In the genomic region with DNA sequence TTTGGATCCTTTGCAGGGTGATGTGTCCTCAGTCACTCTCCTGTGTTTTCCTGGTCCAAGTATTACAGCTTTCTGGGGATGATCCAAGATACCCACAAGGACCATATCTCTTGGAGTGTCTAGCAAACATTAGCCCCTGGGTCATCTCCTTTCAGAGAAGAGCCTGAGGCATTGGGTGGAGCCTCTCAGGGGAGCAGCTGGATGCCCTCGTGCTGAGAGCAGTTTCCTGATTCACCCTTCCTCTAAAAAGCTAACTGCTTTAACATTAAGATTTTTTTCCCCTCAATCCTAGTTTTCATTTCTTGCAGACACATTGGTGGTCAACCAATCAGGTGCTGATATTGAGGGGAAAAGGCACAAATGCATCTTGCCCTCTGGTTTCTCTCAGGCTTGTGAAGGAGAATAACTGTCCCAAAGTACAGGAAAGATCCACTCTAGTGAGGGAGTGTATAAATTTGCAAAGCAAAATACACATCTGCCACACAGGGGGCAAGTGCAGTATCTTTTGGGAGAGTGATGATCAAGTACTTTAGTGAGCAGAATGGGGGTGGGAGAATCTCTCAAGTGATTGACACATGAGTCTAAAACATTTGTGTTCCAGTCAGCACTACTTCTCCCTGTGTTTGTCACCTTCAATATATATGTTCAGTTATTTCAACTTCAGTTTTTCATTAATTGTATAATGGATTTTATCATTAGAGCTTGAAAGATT, we compare ENCODE assay signal across 8 cellular contexts. TPM values are rescaled to one million over a fixed set of nuclear protein-coding genes. Genes with fewer than 3 reads are reported as not detected.
A peak's percentile ranks its signal among the peaks of the same experiment; 100 is the strongest.
DNase-seq lines count a peak whose midpoint lies in the region; ATAC-seq and FAIRE-seq lines count a peak whose summit lies in the region.
"Not testable (repeated sequence)": the region's sequence is repeated elsewhere in the genome, so short reads cannot be mapped to it uniquely, and the experiment has no call there.
"Had no signal": no experiment of that assay in that cellular context is flagged by ENCODE, and none has a peak within 500 bp of the region (broad histone marks: within the 10 kb centered on the region; RNA-seq: fewer than 3 reads in every experiment).

No MANE protein-coding gene starts in this region.

- H3K27ac Mint-ChIP-seq in activated CD4-positive, alpha-beta T cell treated with anti-CD3 and anti-CD28 coated beads, Interleukin-2, amount 10 ng/mL, durations not matched to agents 24 days and 14 days: not testable (repeated sequence)
- peak overlapping the region; percentile 37 for H3K27ac Mint-ChIP-seq in activated naive CD4-positive, alpha-beta T cell treated with anti-CD3 and anti-CD28 coated beads, Interleukin-2, amount 10 ng/mL, durations not matched to agents 7 days and 5 days
- H3K27ac Mint-ChIP-seq in naive thymus-derived CD4-positive, alpha-beta T cell: peak overlapping the region in 4 of 9 donors; percentile 14 to 93 (median 44)

- peaks cover 8 to 12% of the 10 kb centered on the region in 2 donors for H3K4me1 ChIP-seq in naive thymus-derived CD4-positive, alpha-beta T cell (ENCODE audit: control insufficient read depth in 2 of 2, insufficient read depth in 2 of 2, low read length in 2 of 2)

- POLR2A ChIA-PET in naive thymus-derived CD4-positive, alpha-beta T cell (lab: Charles Lee): interaction anchor here (0.6 to 2.4 kb wide), 2 partner anchors 9 kb away, joined by 5 to 13 read pairs; no protein-coding TSS in a partner anchor

- H3K9me3 Mint-ChIP-seq in activated CD4-positive, alpha-beta T cell treated with anti-CD3 and anti-CD28 coated beads, Interleukin-2, amount 10 ng/mL, durations not matched to agents 24 days and 14 days: not testable (repeated sequence)
- H3K9me3 Mint-ChIP-seq in activated naive CD4-positive, alpha-beta T cell treated with anti-CD3 and anti-CD28 coated beads, Interleukin-2, amount 10 ng/mL, durations not matched to agents 7 days and 5 days: peaks cover 25% of the 10 kb centered on the region
- H3K9me3 Mint-ChIP-seq in naive thymus-derived CD4-positive, alpha-beta T cell: peaks cover 0 to 40% (median 7%) of the 10 kb centered on the region in 11 donors

- H3K4me1 Mint-ChIP-seq in activated CD4-positive, alpha-beta T cell treated with anti-CD3 and anti-CD28 coated beads, Interleukin-2, amount 10 ng/mL, durations not matched to agents 24 days and 14 days: not testable (repeated sequence)
- H3K4me1 Mint-ChIP-seq in activated naive CD4-positive, alpha-beta T cell treated with anti-CD3 and anti-CD28 coated beads, Interleukin-2, amount 10 ng/mL, durations not matched to agents 7 days and 5 days: peaks cover 38% of the 10 kb centered on the region
- peaks cover 22 to 58% (median 46%) of the 10 kb centered on the region in 7 donors for H3K4me1 Mint-ChIP-seq in naive thymus-derived CD4-positive, alpha-beta T cell

- H3K27me3 ChIP-seq in naive thymus-derived CD4-positive, alpha-beta T cell (ENCODE audit: control insufficient read depth in 2 of 2, insufficient read depth in 2 of 2, low read length in 2 of 2): not testable (repeated sequence)

- H3K36me3 ChIP-seq in naive thymus-derived CD4-positive, alpha-beta T cell (ENCODE audit: control insufficient read depth in 2 of 3, insufficient read depth in 3 of 3, low read length in 3 of 3): not testable (repeated sequence)

- peak; percentile 36 for FAIRE-seq in colon (lab: Jason Lieb, UNC)

- H3K4me3 Mint-ChIP-seq in activated CD4-positive, alpha-beta T cell treated with anti-CD3 and anti-CD28 coated beads, Interleukin-2, amount 10 ng/mL, durations not matched to agents 24 days and 14 days: not testable (repeated sequence)
- H3K4me3 Mint-ChIP-seq in activated naive CD4-positive, alpha-beta T cell treated with anti-CD3 and anti-CD28 coated beads, Interleukin-2, amount 10 ng/mL, durations not matched to agents 7 days and 5 days: peak overlapping the region; percentile 26
- H3K4me3 Mint-ChIP-seq in naive thymus-derived CD4-positive, alpha-beta T cell: peak overlapping the region; percentile 39 to 99 (median 84)

- H3K36me3 Mint-ChIP-seq in activated CD4-positive, alpha-beta T cell treated with anti-CD3 and anti-CD28 coated beads, Interleukin-2, amount 10 ng/mL, durations not matched to agents 24 days and 14 days (ENCODE audit: low read depth): peaks cover 37% of the 10 kb centered on the region
- H3K36me3 Mint-ChIP-seq in activated naive CD4-positive, alpha-beta T cell treated with anti-CD3 and anti-CD28 coated beads, Interleukin-2, amount 10 ng/mL, durations not matched to agents 7 days and 5 days: peaks cover 43% of the 10 kb centered on the region
- H3K36me3 Mint-ChIP-seq in naive thymus-derived CD4-positive, alpha-beta T cell: peaks cover 0 to 38% (median 34%) of the 10 kb centered on the region in 5 donors

- CTCF ChIA-PET in activated naive CD4-positive, alpha-beta T cell treated with anti-CD3 and anti-CD28 coated beads, Interleukin-2, amount 10 ng/mL, durations not matched to agents 7 days and 5 days (lab: Charles Lee); naive thymus-derived CD4-positive, alpha-beta T cell (lab: Charles Lee): not testable (repeated sequence)

- not testable (repeated sequence) for ATAC-seq in naive thymus-derived CD4-positive, alpha-beta T cell

- DNase-seq in COLO668 (lab: John Stamatoyannopoulos, UW; ENCODE audit: unreplicated experiment) (peak; percentile 52), NCI-H146 (lab: John Stamatoyannopoulos, UW) (peak; percentile 54), RPMI8226 (peak; percentile 15)
- DNase-seq in activated CD4-positive, alpha-beta T cell treated with anti-CD3 and anti-CD28 coated beads, Interleukin-2, amount 10 ng/mL, durations not matched to agents 24 days and 14 days: peak; percentile 50
- DNase-seq in activated naive CD4-positive, alpha-beta T cell treated with anti-CD3 and anti-CD28 coated beads, Interleukin-2, amount 10 ng/mL, durations not matched to agents 7 days and 5 days; naive thymus-derived CD4-positive, alpha-beta T cell: not testable (repeated sequence)

- not testable (repeated sequence) for H3K9me3 ChIP-seq in naive thymus-derived CD4-positive, alpha-beta T cell (ENCODE audit: control insufficient read depth in 2 of 3, low read length in 3 of 3)

- intact Hi-C loops in activated CD4-positive, alpha-beta T cell treated with anti-CD3 and anti-CD28 coated beads, Interleukin-2, amount 10 ng/mL, durations not matched to agents 24 days and 14 days (cut with micrococcal nuclease): not testable (repeated sequence)
- intact Hi-C loops in naive thymus-derived CD4-positive, alpha-beta T cell (cut with micrococcal nuclease): loop anchor here in 1 of 2 donors (10.0 kb wide), 1 partner anchor 1799 kb away; a partner anchor contains a TSS

- H3K4me3 ChIP-seq in naive thymus-derived CD4-positive, alpha-beta T cell (ENCODE audit: low read length): not testable (repeated sequence)

- H3K27ac ChIP-seq in naive thymus-derived CD4-positive, alpha-beta T cell (ENCODE audit: low read depth, low read length): not testable (repeated sequence)

- not testable (repeated sequence) for H3K27me3 Mint-ChIP-seq in activated CD4-positive, alpha-beta T cell treated with anti-CD3 and anti-CD28 coated beads, Interleukin-2, amount 10 ng/mL, durations not matched to agents 24 days and 14 days; activated naive CD4-positive, alpha-beta T cell treated with anti-CD3 and anti-CD28 coated beads, Interleukin-2, amount 10 ng/mL, durations not matched to agents 7 days and 5 days; naive thymus-derived CD4-positive, alpha-beta T cell

RNA-seq across cellular contexts. Expression of a gene that starts 2.4 kb away (rescaled TPM):
- 18.7 and 22.6 TPM in 2 replicates for total RNA-seq in activated CD4-positive, alpha-beta T cell treated with anti-CD3 and anti-CD28 coated beads, Interleukin-2, amount 10 ng/mL, durations not matched to agents 24 days and 14 days
- 10 to 100 TPM; 22.8 to 54.2 (median 35.8) TPM for total RNA-seq in naive thymus-derived CD4-positive, alpha-beta T cell
- 1 to 10 TPM; 1.8 to 2.1 TPM for polyA plus RNA-seq in naive thymus-derived CD4-positive, alpha-beta T cell
- total RNA-seq: HepG2 had no signal
- polyA plus RNA-seq: HepG2 had no signal
